9 cellular contexts compared by ENCODE assay signal in the genomic region with DNA sequence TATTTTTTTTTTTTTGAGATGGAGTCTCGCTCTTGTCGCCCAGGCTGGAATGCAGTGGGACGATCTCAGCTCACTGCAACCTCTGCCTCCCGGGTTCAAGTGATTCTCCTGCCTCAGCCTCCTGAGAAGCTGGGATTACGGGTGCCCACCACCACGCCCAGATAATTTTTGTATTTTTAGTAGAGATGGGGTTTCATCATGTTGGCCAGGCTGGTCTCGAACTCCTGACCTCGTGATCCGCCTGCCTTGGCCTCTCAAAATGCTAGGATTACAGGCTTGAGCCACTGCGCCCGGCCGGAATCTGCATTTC. TPM values are rescaled to one million over a fixed set of nuclear protein-coding genes. Genes with fewer than 3 reads are reported as not detected.
A peak's percentile ranks its signal among the peaks of the same experiment; 100 is the strongest.
DNase-seq lines count a peak whose midpoint lies in the region; ATAC-seq and TF ChIP-seq lines count a peak whose summit lies in the region.
"Not testable (repeated sequence)": the region's sequence is repeated elsewhere in the genome, so short reads cannot be mapped to it uniquely, and the experiment has no call there.
"Had no signal": no experiment of that assay in that cellular context is flagged by ENCODE, and none has a peak within 500 bp of the region (broad histone marks: within the 10 kb centered on the region; RNA-seq: fewer than 3 reads in every experiment).

No MANE protein-coding gene starts in this region.

- intact Hi-C loops in breast epithelium (cut with DNase I; ENCODE audit: low total_unique reads), result loop anchor here (5.0 kb wide), 1 partner anchor 141 kb away; no protein-coding TSS in a partner anchor
- intact Hi-C loops in right lobe of liver (cut with DNase I), result loop anchor here (5.0 to 10.0 kb wide), 2 partner anchors 79 to 81 kb away; no protein-coding TSS in a partner anchor
- intact Hi-C loops in tibial artery (cut with DNase I; ENCODE audit: low total_unique reads), result loop anchor here (10.0 kb wide), 1 partner anchor 171 kb away; no protein-coding TSS in a partner anchor

- H3K36me3 ChIP-seq in CD8-positive, alpha-beta memory T cell (ENCODE audit: insufficient read depth, low read length); NT2/D1 (ENCODE audit: insufficient read depth, insufficient read length, low read length); breast epithelium; right lobe of liver; parathyroid adenoma (ENCODE audit: control insufficient read depth, insufficient read depth, low read length); tibial artery: not testable (repeated sequence)

- H3K27me3 Mint-ChIP-seq in CD8-positive, alpha-beta memory T cell; activated CD4-positive, alpha-beta memory T cell treated with anti-CD3 and anti-CD28 coated beads, Interleukin-2, amount 10 ng/mL, durations not matched to agents 7 days and 5 days: not testable (repeated sequence)

- H3K4me3 ChIP-seq in CD8-positive, alpha-beta memory T cell (ENCODE audit: low read length), result peak overlapping the region; percentile 74
- H3K4me3 ChIP-seq in NT2/D1 (ENCODE audit: insufficient read length, low read depth) (peak overlapping the region; percentile 92), breast epithelium (peak overlapping the region; percentile 71 to 99 (median 95)), fibroblast of mammary gland (ENCODE audit: control insufficient read depth, low read depth, low read length) (peak overlapping the region; percentile 73), right lobe of liver (peak overlapping the region in 2 of 3 donors; percentile 98 to 99), parathyroid adenoma (ENCODE audit: low read depth, low read length) (peak overlapping the region; percentile 98), tibial artery (peak overlapping the region; percentile 68 to 77)

- not testable (repeated sequence) for DNase-seq in CD8-positive, alpha-beta memory T cell; NT2/D1 (ENCODE audit: low read depth, low spot score); activated CD4-positive, alpha-beta memory T cell treated with anti-CD3 and anti-CD28 coated beads, Interleukin-2, amount 10 ng/mL, durations not matched to agents 7 days and 5 days; breast epithelium (ENCODE audit: low spot score in 2 of 2); fibroblast of mammary gland (ENCODE audit: low read depth); right lobe of liver; tibial artery

- ATAC-seq in right lobe of liver, result not testable (repeated sequence)

- POLR2A ChIA-PET in CD8-positive, alpha-beta memory T cell (lab: Charles Lee), result not testable (repeated sequence)
- POLR2A ChIA-PET in activated CD4-positive, alpha-beta memory T cell treated with anti-CD3 and anti-CD28 coated beads, Interleukin-2, amount 10 ng/mL, durations not matched to agents 7 days and 5 days (lab: Charles Lee), result interaction anchor here (1.3 kb wide), 1 partner anchor 90 kb away, joined by 5 read pairs; no protein-coding TSS in a partner anchor

- 78% methylated on average over 8 of the region's 12 CpGs for WGBS in right lobe of liver (ENCODE audit: insufficient coverage, low coverage, low lambda C conversion rate, missing lambda C conversion rate)

- peak overlapping the region in 7 of 8 donors; percentile 41 to 92 (median 74) for H3K27ac Mint-ChIP-seq in CD8-positive, alpha-beta memory T cell
- H3K27ac Mint-ChIP-seq in activated CD4-positive, alpha-beta memory T cell treated with anti-CD3 and anti-CD28 coated beads, Interleukin-2, amount 10 ng/mL, durations not matched to agents 7 days and 5 days, result peak overlapping the region; percentile 78

- not testable (repeated sequence) for H3K9me3 ChIP-seq in CD8-positive, alpha-beta memory T cell (ENCODE audit: low read length); NT2/D1 (ENCODE audit: insufficient read depth, low read length); breast epithelium; right lobe of liver; parathyroid adenoma (ENCODE audit: control insufficient read depth, low read length); tibial artery

- peak overlapping the region; percentile 65 to 88 (median 76) for H3K4me3 Mint-ChIP-seq in CD8-positive, alpha-beta memory T cell
- peak overlapping the region; percentile 75 for H3K4me3 Mint-ChIP-seq in activated CD4-positive, alpha-beta memory T cell treated with anti-CD3 and anti-CD28 coated beads, Interleukin-2, amount 10 ng/mL, durations not matched to agents 7 days and 5 days

- TF ChIP-seq POLR2A in breast epithelium (IDR thresholded peaks at IDR 0.05); right lobe of liver (IDR thresholded peaks at IDR 0.05): not testable (repeated sequence)

- H3K4me2 ChIP-seq in parathyroid adenoma (ENCODE audit: low read length), result peak overlapping the region; percentile 94

- peak overlapping the region; percentile 59 for H3K27ac ChIP-seq in CD8-positive, alpha-beta memory T cell (ENCODE audit: low read depth, low read length)
- H3K27ac ChIP-seq in breast epithelium, tibial artery: not testable (repeated sequence)
- peak overlapping the region in 1 of 3 donors; percentile 90 for H3K27ac ChIP-seq in right lobe of liver
- H3K27ac ChIP-seq in parathyroid adenoma, result peak overlapping the region; percentile 89

- not testable (repeated sequence) for H3K79me2 ChIP-seq in parathyroid adenoma

- H3K36me3 Mint-ChIP-seq in CD8-positive, alpha-beta memory T cell; activated CD4-positive, alpha-beta memory T cell treated with anti-CD3 and anti-CD28 coated beads, Interleukin-2, amount 10 ng/mL, durations not matched to agents 7 days and 5 days (ENCODE audit: low read depth): not testable (repeated sequence)

- not testable (repeated sequence) for TF ChIP-seq CTCF in breast epithelium (IDR thresholded peaks at IDR 0.05); fibroblast of mammary gland (conservative IDR thresholded peaks at IDR 0.05; ENCODE audit: control insufficient read depth, insufficient read depth, low read depth, low read length); right lobe of liver (IDR thresholded peaks at IDR 0.05); parathyroid adenoma (IDR thresholded peaks at IDR 0.05); tibial artery (IDR thresholded peaks at IDR 0.05)

- not testable (repeated sequence) for H3K9me3 Mint-ChIP-seq in CD8-positive, alpha-beta memory T cell; activated CD4-positive, alpha-beta memory T cell treated with anti-CD3 and anti-CD28 coated beads, Interleukin-2, amount 10 ng/mL, durations not matched to agents 7 days and 5 days

- H3K27me3 ChIP-seq in CD8-positive, alpha-beta memory T cell (ENCODE audit: insufficient read depth, low read length, poor library complexity, severe bottlenecking); NT2/D1 (ENCODE audit: insufficient read depth, insufficient read length); breast epithelium; right lobe of liver; parathyroid adenoma (ENCODE audit: control insufficient read depth, insufficient read depth, low read length): not testable (repeated sequence)
- peaks cover 0 to 35% of the 10 kb centered on the region in 2 donors for H3K27me3 ChIP-seq in tibial artery

- H3K4me1 ChIP-seq in CD8-positive, alpha-beta memory T cell (ENCODE audit: insufficient read depth, low read length), result peaks cover 81% of the 10 kb centered on the region
- H3K4me1 ChIP-seq in NT2/D1 (ENCODE audit: insufficient read depth, insufficient read length), result peaks cover 54% of the 10 kb centered on the region
- not testable (repeated sequence) for H3K4me1 ChIP-seq in breast epithelium
- H3K4me1 ChIP-seq in right lobe of liver, result peaks cover 0 to 23% (median 6%) of the 10 kb centered on the region in 4 donors
- H3K4me1 ChIP-seq in parathyroid adenoma, result peaks cover 18% of the 10 kb centered on the region
- peaks cover 0 to 15% (median 7%) of the 10 kb centered on the region in 4 donors for H3K4me1 ChIP-seq in tibial artery

- H2AFZ ChIP-seq in parathyroid adenoma, result peak overlapping the region; percentile 100

- CTCF ChIA-PET in CD8-positive, alpha-beta memory T cell (lab: Charles Lee), result not testable (repeated sequence)
- CTCF ChIA-PET in activated CD4-positive, alpha-beta memory T cell treated with anti-CD3 and anti-CD28 coated beads, Interleukin-2, amount 10 ng/mL, durations not matched to agents 7 days and 5 days (lab: Charles Lee), result interaction anchor here (0.7 to 1.9 kb wide), 2 partner anchors 121 to 169 kb away, joined by 3 to 4 read pairs; no protein-coding TSS in a partner anchor

- H3K9ac ChIP-seq in NT2/D1 (ENCODE audit: insufficient read length, low read depth), result peak overlapping the region; percentile 97
- peak overlapping the region; percentile 95 for H3K9ac ChIP-seq in parathyroid adenoma

- H3K4me1 Mint-ChIP-seq in CD8-positive, alpha-beta memory T cell, result peaks cover 42 to 65% (median 46%) of the 10 kb centered on the region in 3 donors
- peaks cover 66% of the 10 kb centered on the region for H3K4me1 Mint-ChIP-seq in activated CD4-positive, alpha-beta memory T cell treated with anti-CD3 and anti-CD28 coated beads, Interleukin-2, amount 10 ng/mL, durations not matched to agents 7 days and 5 days

RNA-seq across cellular contexts. Expression of a gene that starts 22.2 kb away (rescaled TPM):
- total RNA-seq in CD8-positive, alpha-beta memory T cell, result not detected
- not detected for polyA plus RNA-seq in CD8-positive, alpha-beta memory T cell
- not detected for total RNA-seq in activated CD4-positive, alpha-beta memory T cell treated with anti-CD3 and anti-CD28 coated beads, Interleukin-2, amount 10 ng/mL, durations not matched to agents 7 days and 5 days
- total RNA-seq in breast epithelium, result not detected
- total RNA-seq in right lobe of liver, result not detected
- total RNA-seq: Right ventricle myocardium inferior had no signal

RNA-seq across cellular contexts. Expression of a gene that starts 39.5 kb away (rescaled TPM):
- 10 to 100 TPM; 61.0 to 65.1 TPM for total RNA-seq in CD8-positive, alpha-beta memory T cell
- polyA plus RNA-seq in CD8-positive, alpha-beta memory T cell, result 0.69 TPM
- total RNA-seq in activated CD4-positive, alpha-beta memory T cell treated with anti-CD3 and anti-CD28 coated beads, Interleukin-2, amount 10 ng/mL, durations not matched to agents 7 days and 5 days, result 10 to 100 TPM; 86.1 to 86.5 TPM
- total RNA-seq in breast epithelium (1 to 10 TPM in 1 of 3 donors, under 1 TPM in 2; 0.29 to 1.9 (median 0.33) TPM), right lobe of liver (1 to 10 TPM in 4 of 6 experiments, under 1 TPM in 2; 0.57 to 2.0 (median 1.4) TPM)

Comparison
In these comparisons a context has a peak if more than half of its experiments do, and no peak if none do; other contexts are left out.
1. RNA of a gene that starts 39.5 kb away (total RNA-seq): 86.1 to 86.5 TPM in activated CD4-positive, alpha-beta memory T cell treated with anti-CD3 and anti-CD28 coated beads, Interleukin-2, amount 10 ng/mL, durations not matched to agents 7 days and 5 days and 61.0 to 65.1 TPM in CD8-positive, alpha-beta memory T cell; 0.57 to 2.0 TPM in right lobe of liver and 0.29 to 1.9 TPM in breast epithelium; every median in the first group is over 10 times any median in the second.
2. Peak in every context shown above with its lines, with median percentiles within 50 percentile points of each other: H3K4me3 ChIP-seq.